In the genomic region with DNA sequence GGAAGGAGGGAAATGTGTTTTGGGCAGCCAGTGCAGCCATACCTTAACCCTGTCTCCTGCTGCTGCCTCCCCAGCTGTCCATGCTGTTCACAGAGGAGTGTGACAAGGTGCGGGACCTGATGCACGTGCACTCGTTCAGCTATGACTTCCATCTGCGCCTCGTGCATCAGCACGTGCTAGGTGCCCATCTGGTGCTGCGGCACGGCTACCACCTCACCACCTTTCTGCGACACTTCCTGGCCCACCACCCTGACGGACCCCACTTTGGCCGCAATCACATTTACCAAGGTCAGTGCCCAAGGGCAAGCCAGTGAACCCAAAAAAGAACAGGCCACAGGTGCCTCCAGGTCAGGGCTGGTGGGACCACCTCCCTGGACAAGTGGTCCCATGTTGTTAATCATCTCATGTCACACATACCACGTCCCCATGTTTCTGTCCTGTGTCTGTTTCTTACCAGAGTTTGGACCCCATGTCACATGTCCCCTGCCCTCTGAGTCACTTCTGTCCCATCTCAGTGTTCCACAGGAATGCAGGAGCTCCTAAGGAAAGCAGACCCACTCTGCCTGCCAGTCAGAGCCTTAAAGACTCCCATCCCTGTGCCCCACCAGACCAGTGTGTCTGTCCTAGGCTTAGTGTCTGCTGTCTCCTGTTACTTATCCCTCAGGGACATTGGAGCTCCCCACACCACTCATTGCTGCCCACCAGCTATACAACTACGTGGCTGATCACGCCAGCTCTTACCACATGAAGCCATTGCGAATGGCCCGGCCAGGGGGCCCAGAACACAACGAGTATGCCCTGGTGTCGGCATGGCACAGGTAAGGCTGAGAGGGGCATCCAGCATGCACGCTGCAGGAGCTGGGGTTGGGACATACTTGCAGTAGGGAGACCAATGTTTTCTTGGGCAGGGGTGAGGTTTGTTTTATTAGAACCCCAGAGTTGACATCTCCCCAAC, we compare ENCODE assay signal across 16 cellular contexts. TPM values are rescaled to one million over a fixed set of nuclear protein-coding genes. Genes with fewer than 3 reads are reported as not detected.
DNase-seq lines count a peak whose midpoint lies in the region; TF ChIP-seq lines count a peak whose summit lies in the region.
"Had no signal": no experiment of that assay in that cellular context is flagged by ENCODE, and none has a peak within 500 bp of the region (broad histone marks: within the 10 kb centered on the region; RNA-seq: fewer than 3 reads in every experiment).

No MANE protein-coding gene starts in this region.

- H3K4me1 ChIP-seq in suprapubic skin: no peaks in the 10 kb centered on the region
- H3K4me1 ChIP-seq: HAP-1 had no signal

- peak; percentile 9 for DNase-seq in activated T-cell treated with anti-CD3 and anti-CD28 coated beads, Interleukin-2, amount 50 U/mL, for 1 hour
- no peak for DNase-seq in activated T-cell treated with anti-CD3 and anti-CD28 coated beads for 4 hours
- no peak for DNase-seq in RWPE1 (ENCODE audit: low spot score)
- DNase-seq in kidney tubule cell (ENCODE audit: low spot score): peak; percentile 57
- peak; percentile 57 to 67 for DNase-seq in suprapubic skin (ENCODE audit: low spot score in 2 of 2)
- no peak for DNase-seq in globus pallidus (ENCODE audit: low spot score)
- no peak for DNase-seq in amygdala (lab: John Stamatoyannopoulos, UW)
- no peak for DNase-seq in stimulated activated CD4-positive, alpha-beta T cell treated with anti-CD3 and anti-CD28 coated beads, Interleukin-2, amount 100 ng/mL, for 24 hours
- DNase-seq: activated CD4-positive, alpha-beta memory T cell treated with anti-CD3 and anti-CD28 coated beads for 36 hours; CD8-positive, alpha-beta T cell; natural killer cell; NCI-H187; NCI-H748 treated with DMSO at 0.1 percent for 48 hours; T1000 had no signal

- H3K27me3 ChIP-seq in suprapubic skin: no peaks in the 10 kb centered on the region

- H3K4me3 ChIP-seq in suprapubic skin: no peak overlapping the region
- H3K4me3 ChIP-seq: HAP-1 had no signal

- TF ChIP-seq CTCF in RWPE1 (conservative IDR thresholded peaks at IDR 0.05; ENCODE audit: low read depth) (no peak), suprapubic skin (IDR thresholded peaks at IDR 0.05) (no peak)

- 90% methylated on average over 19 of the region's 19 CpGs for WGBS in suprapubic skin

- H3K27ac ChIP-seq in RWPE1 (peak overlapping the region; percentile 98), suprapubic skin (no peak overlapping the region)
- H3K27ac ChIP-seq: 22Rv1 had no signal

- POLR2A ChIA-PET in RWPE1 (lab: Yijun Ruan, JAX; ENCODE audit: low non-redundant PET): interaction anchor here (0.6 kb wide), 1 partner anchor 432 kb away, joined by 3 read pairs; no protein-coding TSS in a partner anchor

- CTCF ChIA-PET in RWPE1 (lab: Yijun Ruan, JAX): no interaction called here

- TF ChIP-seq POLR2A in suprapubic skin (IDR thresholded peaks at IDR 0.05): no peak

- peaks cover 100% of the 10 kb centered on the region for H3K36me3 ChIP-seq in suprapubic skin

- no peaks in the 10 kb centered on the region for H3K9me3 ChIP-seq in suprapubic skin
- H3K9me3 ChIP-seq: HAP-1 had no signal

- TF ChIP-seq EP300 in suprapubic skin (IDR thresholded peaks at IDR 0.05): no peak

RNA-seq across cellular contexts. Expression of gene HYI, which starts 6.6 kb away (rescaled TPM):
- total RNA-seq in suprapubic skin: 10 to 100 TPM; 27.8 to 55.8 (median 39.5) TPM

RNA-seq across cellular contexts. Expression of gene SZT2, which starts 57.5 kb away (rescaled TPM):
- 100 to 1,000 TPM in 1 of 4 donors, 10 to 100 TPM in 3; 44.2 to 132 (median 65.5) TPM for total RNA-seq in suprapubic skin

RNA-seq across cellular contexts. Expression of gene MED8, which starts 57.6 kb away (rescaled TPM):
- 10 to 100 TPM; 26.8 to 43.2 (median 40.3) TPM for total RNA-seq in suprapubic skin

Comparison
In these comparisons a context has a peak if more than half of its experiments do, and no peak if none do; other contexts are left out.
1. DNase-seq: peak in activated T-cell treated with anti-CD3 and anti-CD28 coated beads, Interleukin-2, amount 50 U/mL, for 1 hour (single experiment), kidney tubule cell (single experiment) and suprapubic skin (2 of 2); none in activated T-cell treated with anti-CD3 and anti-CD28 coated beads for 4 hours (single experiment), RWPE1 (single experiment), globus pallidus (single experiment), amygdala (0 of 56) and stimulated activated CD4-positive, alpha-beta T cell treated with anti-CD3 and anti-CD28 coated beads, Interleukin-2, amount 100 ng/mL, for 24 hours (0 of 2).